8 cellular contexts compared by ENCODE assay signal in genomic region chr12:30754383-30754749, GRCh38. TPM values are rescaled to one million over a fixed set of nuclear protein-coding genes. Genes with fewer than 3 reads are reported as not detected.
DNase-seq lines count a peak whose midpoint lies in the region; ATAC-seq and TF ChIP-seq lines count a peak whose summit lies in the region.

No MANE protein-coding gene starts in this region.

- H3K9me3 Mint-ChIP-seq in Caco-2 (ENCODE audit: unreplicated experiment) (no peaks in the 10 kb centered on the region), GM23338 (no peaks in the 10 kb centered on the region)

- H3K27me3 ChIP-seq in Caco-2 (replicated peaks; ENCODE audit: control insufficient read depth, insufficient read depth, low read length): no peaks in the 10 kb centered on the region
- no peaks in the 10 kb centered on the region for H3K27me3 ChIP-seq in GM23338 (ENCODE audit: insufficient read depth)
- H3K27me3 ChIP-seq in SU-DHL-6 (ENCODE audit: low read length): no peaks in the 10 kb centered on the region
- no peaks in the 10 kb centered on the region for H3K27me3 ChIP-seq in sigmoid colon

- H3K9me3 ChIP-seq in Caco-2: no peaks in the 10 kb centered on the region
- H3K9me3 ChIP-seq in SU-DHL-6 (ENCODE audit: insufficient read depth, low read length): no peaks in the 10 kb centered on the region
- no peaks in the 10 kb centered on the region for H3K9me3 ChIP-seq in sigmoid colon

- H3K27ac ChIP-seq in GM23338 (ENCODE audit: low read depth) (peak overlapping the region; percentile 69; the same call in 1 of the 2 replicates), SU-DHL-6 (ENCODE audit: low read depth, low read length) (no peak overlapping the region; the same call in 1 of the 2 replicates), sigmoid colon (peak overlapping the region; percentile 88)

- H4K20me1 ChIP-seq in GM23338 (replicated peaks; ENCODE audit: insufficient read depth) (peaks cover 21% of the 10 kb centered on the region; the same call in 1 of the 2 replicates), SU-DHL-6 (ENCODE audit: low read depth, low read length) (no peaks in the 10 kb centered on the region)

- H3K9ac ChIP-seq in SU-DHL-6 (ENCODE audit: low read length): peak overlapping the region; percentile 63

- H3K9me2 ChIP-seq in GM23338 (ENCODE audit: insufficient read depth) (no peaks in the 10 kb centered on the region), SU-DHL-6 (replicated peaks; ENCODE audit: insufficient read depth, low read length) (no peaks in the 10 kb centered on the region)

- WGBS in sigmoid colon, 2 donors: 0 to 1% methylated on average over 40 of the region's 40 CpGs

- H3K4me1 ChIP-seq in Caco-2: peaks cover 12% of the 10 kb centered on the region; the same call in 1 of the 2 replicates
- H3K4me1 ChIP-seq in GM23338 (ENCODE audit: insufficient read depth): peaks cover 37% of the 10 kb centered on the region
- peaks cover 0 to 19% (median 15%) of the 10 kb centered on the region in 4 donors for H3K4me1 ChIP-seq in sigmoid colon

- H3F3A ChIP-seq in GM23338 (replicated peaks; ENCODE audit: low read depth) (peaks cover 3% of the 10 kb centered on the region; the same call in 1 of the 2 replicates), SU-DHL-6 (ENCODE audit: insufficient read depth) (peaks cover 7% of the 10 kb centered on the region; the same call in 1 of the 2 replicates)

- H3K27me3 Mint-ChIP-seq in Caco-2 (ENCODE audit: insufficient read depth, unreplicated experiment) (no peaks in the 10 kb centered on the region), GM23338 (ENCODE audit: insufficient read depth, low read depth, poor library complexity) (peaks cover 4% of the 10 kb centered on the region)

- peak overlapping the region; percentile 93 for H3K4me2 ChIP-seq in GM23338
- H3K4me2 ChIP-seq in SU-DHL-6 (ENCODE audit: low read depth, low read length, poor library complexity, severe bottlenecking): peak overlapping the region; percentile 80

- POLR2A ChIA-PET in Caco-2 (lab: Charles Lee): interaction anchor here (0.5 to 1.2 kb wide), 3 partner anchors 10 to 59 kb away, joined by 3 to 14 read pairs (median 6); partner anchors contain the start of gene IPO8

- peak overlapping the region; percentile 30 for H3K27ac Mint-ChIP-seq in Caco-2 (ENCODE audit: unreplicated experiment)
- H3K27ac Mint-ChIP-seq in GM23338: peak overlapping the region; percentile 94

- H3K79me2 ChIP-seq in GM23338 (replicated peaks; ENCODE audit: insufficient read depth): peaks cover 47% of the 10 kb centered on the region
- no peaks in the 10 kb centered on the region for H3K79me2 ChIP-seq in SU-DHL-6 (ENCODE audit: insufficient read depth, low read length)

- intact Hi-C loops in Caco-2 (cut with micrococcal nuclease; ENCODE audit: unreplicated experiment) (loop anchor here (1.0 to 10.0 kb wide), 4 partner anchors 42 to 550 kb away; partner anchors contain the start of gene IPO8), sigmoid colon (cut with DNase I) (loop anchor here (2.0 kb wide), 1 partner anchor 52 kb away; no protein-coding TSS in a partner anchor)

- peaks cover 27% of the 10 kb centered on the region for H3K4me1 Mint-ChIP-seq in Caco-2 (ENCODE audit: low read depth, unreplicated experiment)
- H3K4me1 Mint-ChIP-seq in GM23338: peaks cover 37% of the 10 kb centered on the region

- H3K4me3 ChIP-seq in Caco-2 (ENCODE audit: low read depth, low read length): peak overlapping the region; percentile 83
- H3K4me3 ChIP-seq in GM23338: peak overlapping the region; percentile 78
- H3K4me3 ChIP-seq in SU-DHL-6 (ENCODE audit: insufficient read depth, low read length, poor library complexity, severe bottlenecking): peak overlapping the region; percentile 62
- peak overlapping the region; percentile 77 for H3K4me3 ChIP-seq in fibroblast of the aortic adventitia (ENCODE audit: low read depth, low read length)
- H3K4me3 ChIP-seq in sigmoid colon: peak overlapping the region; percentile 62 to 95 (median 76)

- H2AFZ ChIP-seq in GM23338: no peak overlapping the region
- peak overlapping the region; percentile 46 for H2AFZ ChIP-seq in SU-DHL-6 (ENCODE audit: low read depth, low read length, severe bottlenecking)

- no peak for TF ChIP-seq EP300 in sigmoid colon (IDR thresholded peaks at IDR 0.05)

- no peak; the same call in 2 of the 3 replicates for ATAC-seq in GM23338

- CTCF ChIA-PET in Caco-2 (lab: Charles Lee): interaction anchor here (1.2 to 3.6 kb wide), 5 partner anchors 11 to 59 kb away, joined by 3 to 21 read pairs (median 14); partner anchors contain the start of gene IPO8

- no peaks in the 10 kb centered on the region for H3K36me3 ChIP-seq in Caco-2 (ENCODE audit: control insufficient read depth, insufficient read depth, low read length)
- no peaks in the 10 kb centered on the region for H3K36me3 ChIP-seq in GM23338 (ENCODE audit: insufficient read depth)
- H3K36me3 ChIP-seq in SU-DHL-6 (ENCODE audit: low read length): no peaks in the 10 kb centered on the region
- peaks cover 0 to 5% (median 0%) of the 10 kb centered on the region in 4 donors for H3K36me3 ChIP-seq in sigmoid colon

- peak overlapping the region; percentile 93 for H3K4me3 Mint-ChIP-seq in Caco-2 (ENCODE audit: unreplicated experiment)
- peak overlapping the region; percentile 96 for H3K4me3 Mint-ChIP-seq in GM23338

- TF ChIP-seq POLR2A in sigmoid colon (IDR thresholded peaks at IDR 0.05): no peak

- no peak for TF ChIP-seq CTCF in Caco-2 (IDR thresholded peaks at IDR 0.05; ENCODE audit: insufficient read depth in 1 of 2, low read depth in 1 of 2, low read length in 1 of 2, severe bottlenecking in 1 of 2, unreplicated experiment in 1 of 2)
- TF ChIP-seq CTCF in GM23338 (conservative IDR thresholded peaks at IDR 0.05; ENCODE audit: low read depth in 2 of 2): no peak
- no peak for TF ChIP-seq CTCF in SU-DHL-6 (IDR thresholded peaks at IDR 0.05; ENCODE audit: insufficient read depth, low read length, poor library complexity, severe bottlenecking)
- no peak for TF ChIP-seq CTCF in fibroblast of the aortic adventitia (IDR thresholded peaks at IDR 0.05; ENCODE audit: insufficient read depth, low read length)
- no peak for TF ChIP-seq CTCF in sigmoid colon (IDR thresholded peaks at IDR 0.05)

- BruUV-seq in Caco-2 (replicated peaks; lab: Mats Ljungman, UMichigan): no TSS peak

- DNase-seq in Caco-2 (no peak), GM23338 (ENCODE audit: low spot score) (no peak), fibroblast of the aortic adventitia (ENCODE audit: low read depth) (no peak), sigmoid colon (no peak), DMS53 treated with DMSO at 0.1 percent for 48 hours (lab: John Stamatoyannopoulos, UW; ENCODE audit: unreplicated experiment) (no peak), EL (no peak), foreskin melanocyte (no peak)

- H3K36me3 Mint-ChIP-seq in Caco-2 (ENCODE audit: insufficient read depth, unreplicated experiment) (peaks cover 12% of the 10 kb centered on the region), GM23338 (ENCODE audit: low read depth) (no peaks in the 10 kb centered on the region; the same call in 2 of the 3 replicates)

TF ChIP-seq in GM23338, 12 proteins besides CTCF, POLR2A, EP300 and RAD21 (continues in another document):
- TF ChIP-seq ZNF114 (CRISPR knock-in tag; IDR thresholded peaks at IDR 0.05) (no peak), POLR2AphosphoS5 (IDR thresholded peaks at IDR 0.05; ENCODE audit: low read depth) (no peak), ZNF331 (CRISPR knock-in tag; IDR thresholded peaks at IDR 0.05; ENCODE audit: low read depth) (no peak), CREB1 (CRISPR knock-in tag; IDR thresholded peaks at IDR 0.05; ENCODE audit: low read depth) (no peak), EZH2phosphoT487 (IDR thresholded peaks at IDR 0.05; ENCODE audit: unreplicated experiment) (no peak), NANOG (IDR thresholded peaks at IDR 0.05; ENCODE audit: borderline replicate concordance) (no peak)
- TF ChIP-seq, protein P1, sequence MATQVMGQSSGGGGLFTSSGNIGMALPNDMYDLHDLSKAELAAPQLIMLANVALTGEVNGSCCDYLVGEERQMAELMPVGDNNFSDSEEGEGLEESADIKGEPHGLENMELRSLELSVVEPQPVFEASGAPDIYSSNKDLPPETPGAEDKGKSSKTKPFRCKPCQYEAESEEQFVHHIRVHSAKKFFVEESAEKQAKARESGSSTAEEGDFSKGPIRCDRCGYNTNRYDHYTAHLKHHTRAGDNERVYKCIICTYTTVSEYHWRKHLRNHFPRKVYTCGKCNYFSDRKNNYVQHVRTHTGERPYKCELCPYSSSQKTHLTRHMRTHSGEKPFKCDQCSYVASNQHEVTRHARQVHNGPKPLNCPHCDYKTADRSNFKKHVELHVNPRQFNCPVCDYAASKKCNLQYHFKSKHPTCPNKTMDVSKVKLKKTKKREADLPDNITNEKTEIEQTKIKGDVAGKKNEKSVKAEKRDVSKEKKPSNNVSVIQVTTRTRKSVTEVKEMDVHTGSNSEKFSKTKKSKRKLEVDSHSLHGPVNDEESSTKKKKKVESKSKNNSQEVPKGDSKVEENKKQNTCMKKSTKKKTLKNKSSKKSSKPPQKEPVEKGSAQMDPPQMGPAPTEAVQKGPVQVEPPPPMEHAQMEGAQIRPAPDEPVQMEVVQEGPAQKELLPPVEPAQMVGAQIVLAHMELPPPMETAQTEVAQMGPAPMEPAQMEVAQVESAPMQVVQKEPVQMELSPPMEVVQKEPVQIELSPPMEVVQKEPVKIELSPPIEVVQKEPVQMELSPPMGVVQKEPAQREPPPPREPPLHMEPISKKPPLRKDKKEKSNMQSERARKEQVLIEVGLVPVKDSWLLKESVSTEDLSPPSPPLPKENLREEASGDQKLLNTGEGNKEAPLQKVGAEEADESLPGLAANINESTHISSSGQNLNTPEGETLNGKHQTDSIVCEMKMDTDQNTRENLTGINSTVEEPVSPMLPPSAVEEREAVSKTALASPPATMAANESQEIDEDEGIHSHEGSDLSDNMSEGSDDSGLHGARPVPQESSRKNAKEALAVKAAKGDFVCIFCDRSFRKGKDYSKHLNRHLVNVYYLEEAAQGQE (IDR thresholded peaks at IDR 0.05; ENCODE audit: unreplicated experiment): no peak

RNA-seq across cellular contexts. Expression of gene CAPRIN2, which starts 0.4 kb away (rescaled TPM):
- total RNA-seq in Caco-2 (2022) (19.6 and 21.7 TPM in 2 replicates), fibroblast of the aortic adventitia (ENCODE audit: low replicate concordance) (16.4 and 82.2 TPM in 2 replicates), sigmoid colon (10 to 100 TPM; 25.0 to 42.9 (median 31.5) TPM)
- 36.7 and 41.3 TPM in 2 replicates for total RNA-seq in GM23338 (2014; rRNA removed; shearing (Covaris generic))
- polyA plus RNA-seq in GM23338 (2016; fragmentation: Nextera tagmentation; extraction: Ambion mirVana) (28.4 and 36.5 TPM in 2 replicates), sigmoid colon (1 to 10 TPM; 2.1 to 6.9 (median 3.0) TPM)

RNA-seq across cellular contexts. Expression of gene IPO8, which starts 58.7 kb away (rescaled TPM):
- total RNA-seq in Caco-2 (2022): 50.4 and 56.6 TPM in 2 replicates
- total RNA-seq in GM23338 (2014; rRNA removed; shearing (Covaris generic)): 53.6 and 58.2 TPM in 2 replicates
- polyA plus RNA-seq in GM23338 (2016; fragmentation: Nextera tagmentation; extraction: Ambion mirVana): 11.2 and 13.4 TPM in 2 replicates
- 40.9 and 49.8 TPM in 2 replicates for total RNA-seq in fibroblast of the aortic adventitia (ENCODE audit: low replicate concordance)
- 10 to 100 TPM; 32.8 to 61.2 (median 37.4) TPM for total RNA-seq in sigmoid colon
- 10 to 100 TPM; 20.1 to 25.8 (median 22.1) TPM for polyA plus RNA-seq in sigmoid colon
